ENCODE assay signal across 8 cellular contexts in genomic region chr16:79599837-79600635, GRCh38. TPM values are rescaled to one million over a fixed set of nuclear protein-coding genes. Genes with fewer than 3 reads are reported as not detected.
DNase-seq lines count a peak whose midpoint lies in the region; ATAC-seq and TF ChIP-seq lines count a peak whose summit lies in the region.

No MANE protein-coding gene starts in this region.

- intact Hi-C loops in Right ventricle myocardium inferior (cut with DNase I), result loop anchor here (2.0 to 10.0 kb wide), 10 partner anchors 57 to 1478 kb away; no protein-coding TSS in a partner anchor
- intact Hi-C loops in cardiac septum (cut with DNase I), result loop anchor here (2.0 to 5.0 kb wide), 3 partner anchors 482 to 1095 kb away; no protein-coding TSS in a partner anchor

- H3K9ac ChIP-seq in fibroblast of lung (ENCODE audit: insufficient read depth, low read length), result peak overlapping the region; percentile 51

- H3K9me3 Mint-ChIP-seq in naive B cell, result no peaks in the 10 kb centered on the region

- no peaks in the 10 kb centered on the region for H3K36me3 ChIP-seq in fibroblast of lung (ENCODE audit: control insufficient read depth, insufficient read depth, low read length)

- no peak for TF ChIP-seq CTCF in fibroblast of lung (conservative IDR thresholded peaks at IDR 0.05 in 1 of 2, IDR thresholded peaks at IDR 0.05 in 1 of 2; ENCODE audit: low read depth in 1 of 2, low read length in 2 of 2)

- no peaks in the 10 kb centered on the region for H4K20me1 ChIP-seq in fibroblast of lung (ENCODE audit: control insufficient read depth, extremely low read depth, insufficient read depth, low read length)

- H3K27me3 Mint-ChIP-seq in naive B cell, result peaks cover 45 to 73% (median 65%) of the 10 kb centered on the region in 3 donors

- peak overlapping the region; percentile 89 to 100 (median 95) for H3K4me3 Mint-ChIP-seq in naive B cell

- H3K4me2 ChIP-seq in fibroblast of lung (ENCODE audit: extremely low read depth, insufficient read depth, low read length), result peak overlapping the region; percentile 91

- ATAC-seq in Right ventricle myocardium inferior (peak; percentile 53), naive B cell (ENCODE audit: low read depth in 2 of 2) (peak; percentile 65 to 69), GM18505 (IDR thresholded peaks at IDR 0.05; ENCODE audit: unreplicated experiment) (no peak)

- peak overlapping the region; percentile 0 for H2AFZ ChIP-seq in fibroblast of lung (ENCODE audit: low read length)

- no peaks in the 10 kb centered on the region for H3K36me3 Mint-ChIP-seq in naive B cell

- H3K4me3 ChIP-seq in fibroblast of lung (replicated peaks in 1 of 4; ENCODE audit: control extremely low read depth in 1 of 4, insufficient read depth in 1 of 4, low read depth in 3 of 4, low read length in 4 of 4), result peak overlapping the region; percentile 67 to 77 (median 72)

- no peak for TF ChIP-seq POLR2A in GM18505 (IDR thresholded peaks at IDR 0.05; ENCODE audit: borderline replicate concordance, extremely low read depth, insufficient read depth, insufficient read length)

- DNase-seq in Right ventricle myocardium inferior (ENCODE audit: missing footprints) (peak; percentile 88), cardiac septum (ENCODE audit: low spot score) (no peak), NCI-H2171 (lab: John Stamatoyannopoulos, UW) (peak; percentile 40), fibroblast of lung (ENCODE audit: low read depth in 2 of 2) (peak; percentile 67 to 73), naive B cell (peak; percentile 64), ureter (ENCODE audit: low spot score) (peak; percentile 69)
- DNase-seq in activated T-helper 1 cell treated with anti-CD3 and anti-CD28 coated beads, Interleukin-2, amount 50 U/mL, for 16 hours (ENCODE audit: low read depth in 1 of 2, low spot score in 1 of 2), result peak; percentile 15 to 31

- no peaks in the 10 kb centered on the region for H3K27me3 ChIP-seq in fibroblast of lung (ENCODE audit: control insufficient read depth, insufficient read depth, low read length)

- H3K4me1 Mint-ChIP-seq in naive B cell, result peaks cover 22 to 30% (median 27%) of the 10 kb centered on the region in 3 donors

- peak overlapping the region; percentile 81 for H3K27ac ChIP-seq in fibroblast of lung (ENCODE audit: insufficient read depth, low read length)

- H3K9me3 ChIP-seq in fibroblast of lung (ENCODE audit: control insufficient read depth, insufficient read depth, low read depth, low read length), result no peaks in the 10 kb centered on the region

- H3K79me2 ChIP-seq in fibroblast of lung (ENCODE audit: control insufficient read depth, insufficient read depth, low read length), result peaks cover 28% of the 10 kb centered on the region

- peak overlapping the region; percentile 47 to 94 (median 86) for H3K27ac Mint-ChIP-seq in naive B cell

- H3K4me1 ChIP-seq in fibroblast of lung (ENCODE audit: control insufficient read depth, extremely low read depth, insufficient read depth, low read length), result no peaks in the 10 kb centered on the region

RNA-seq across cellular contexts. Expression of gene MAF, which starts 0.5 kb away (rescaled TPM):
- total RNA-seq in Right ventricle myocardium inferior (19.6 TPM), cardiac septum (8.9 TPM), fibroblast of lung (26.7 and 27.7 TPM in 2 replicates), ureter (26.1 TPM)
- polyA plus RNA-seq in fibroblast of lung (6.6 and 14.0 TPM in 2 replicates), naive B cell (ENCODE audit: low read depth in 6 of 6) (under 1 TPM in 1 of 6 donors, not detected in 5; 0.11 TPM)
- 9.8 and 20.8 TPM in 2 replicates for polyA plus RNA-seq in fibroblast of lung (2012)
- 2.0 and 7.1 TPM in 2 replicates for polyA minus RNA-seq in fibroblast of lung (ENCODE audit: low replicate concordance)
